8 cellular contexts compared by ENCODE assay signal in the genomic region with DNA sequence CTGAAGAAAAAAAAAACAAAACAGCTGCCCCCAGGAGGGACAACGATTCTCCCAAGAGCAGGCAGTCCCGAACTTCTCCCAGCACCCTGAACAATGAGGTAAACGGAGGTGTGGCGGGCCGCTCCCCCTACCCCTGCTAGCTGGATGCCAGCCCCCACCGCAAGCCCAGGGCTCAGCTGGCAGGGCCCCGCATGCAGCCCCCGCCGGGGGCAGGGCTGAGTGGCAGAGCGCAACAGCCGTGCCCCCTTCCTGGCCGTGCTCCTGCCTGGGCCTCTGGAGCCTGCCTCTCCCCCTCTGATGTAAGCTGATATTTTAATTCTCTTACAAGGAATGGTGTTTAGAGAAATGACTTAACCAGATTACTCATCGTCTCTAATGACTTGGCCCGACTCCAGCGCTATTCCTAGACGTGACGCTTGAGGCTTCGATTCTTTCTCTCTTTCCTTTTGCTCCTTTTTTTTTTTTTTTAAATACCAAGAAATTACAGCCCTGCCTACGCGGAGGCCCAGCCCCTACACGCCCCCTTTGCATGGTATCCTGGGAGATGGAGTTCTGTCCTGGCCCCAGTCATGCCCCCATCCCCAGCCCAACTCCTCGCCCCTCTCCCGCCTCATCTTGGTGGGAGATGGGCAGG. TPM values are rescaled to one million over a fixed set of nuclear protein-coding genes. Genes with fewer than 3 reads are reported as not detected.
DNase-seq lines count a peak whose midpoint lies in the region; ATAC-seq, FAIRE-seq and TF ChIP-seq lines count a peak whose summit lies in the region.

No MANE protein-coding gene starts in this region.

- peak; percentile 90 for DNase-seq in DMS79 (lab: John Stamatoyannopoulos, UW)
- peak; percentile 63 for DNase-seq in NCI-H345 (lab: John Stamatoyannopoulos, UW)
- DNase-seq in activated CD4-positive, alpha-beta T cell treated with anti-CD3 and anti-CD28 coated beads for 36 hours = peak; percentile 96
- DNase-seq in cerebellum (ENCODE audit: low spot score) = peak; percentile 46
- DNase-seq in kidney = peak; percentile 96
- DNase-seq in stimulated activated CD4-positive, alpha-beta T cell treated with anti-CD3 and anti-CD28 coated beads, Interleukin-12 subunit alpha, Interleukin-12 subunit beta, amount 100 ng/mL, for 48 hours (ENCODE audit: low read depth in 2 of 3, low spot score in 1 of 3) = peak; percentile 74 to 87 (median 86)
- DNase-seq in NAMALWA (ENCODE audit: low spot score) = no peak

- H3K9me3 ChIP-seq in kidney (ENCODE audit: control insufficient read depth in 1 of 2, low read length in 2 of 2) = no peaks in the 10 kb centered on the region

- peaks cover 15 to 16% of the 10 kb centered on the region in 2 donors for H3K4me1 ChIP-seq in kidney (ENCODE audit: control insufficient read depth in 1 of 2, insufficient read depth in 1 of 2, low read depth in 1 of 2, low read length in 2 of 2)

- POLR2A ChIA-PET in activated CD4-positive, alpha-beta T cell treated with anti-CD3 and anti-CD28 coated beads for 36 hours (lab: Charles Lee) = interaction anchor here (0.6 to 1.0 kb wide), 5 partner anchors 22 to 324 kb away, joined by 3 to 6 read pairs (median 3); partner anchors contain the start of genes ITPRIPL1, KANSL3 and STARD7

- H3K4me3 ChIP-seq in kidney (ENCODE audit: low read length in 2 of 2) = peak overlapping the region; percentile 30 to 50

- CTCF ChIA-PET in activated CD4-positive, alpha-beta T cell treated with anti-CD3 and anti-CD28 coated beads for 36 hours (lab: Charles Lee) = interaction anchor here (0.9 to 2.3 kb wide), 8 partner anchors 9 to 51 kb away, joined by 3 to 8 read pairs (median 4); no protein-coding TSS in a partner anchor

- no peaks in the 10 kb centered on the region for H3K27me3 Mint-ChIP-seq in activated CD4-positive, alpha-beta T cell treated with anti-CD3 and anti-CD28 coated beads for 36 hours

- no peaks in the 10 kb centered on the region for H3K9me3 Mint-ChIP-seq in activated CD4-positive, alpha-beta T cell treated with anti-CD3 and anti-CD28 coated beads for 36 hours (ENCODE audit: low read depth)

- peaks cover under 1% of the 10 kb centered on the region for H3K36me3 Mint-ChIP-seq in activated CD4-positive, alpha-beta T cell treated with anti-CD3 and anti-CD28 coated beads for 36 hours (ENCODE audit: low read depth)

- peak; percentile 95 for FAIRE-seq in kidney (lab: Jason Lieb, UNC)

- peak overlapping the region; percentile 84 to 90 for H3K27ac ChIP-seq in kidney (ENCODE audit: low read depth in 2 of 2, low read length in 2 of 2)

- peak; percentile 32 for ATAC-seq in HG02885 (IDR thresholded peaks at IDR 0.05; ENCODE audit: poor library complexity, unreplicated experiment)
- ATAC-seq in activated CD4-positive, alpha-beta T cell treated with anti-CD3 and anti-CD28 coated beads for 36 hours = peak; percentile 43

- TF ChIP-seq CTCF in kidney (IDR thresholded peaks at IDR 0.05; ENCODE audit: borderline replicate concordance, extremely low read depth, insufficient read depth) = no peak

- no peaks in the 10 kb centered on the region for H3K36me3 ChIP-seq in kidney (ENCODE audit: control insufficient read depth in 1 of 2, insufficient read depth in 2 of 2, low read length in 2 of 2)

- H3K4me1 Mint-ChIP-seq in activated CD4-positive, alpha-beta T cell treated with anti-CD3 and anti-CD28 coated beads for 36 hours = peaks cover 78% of the 10 kb centered on the region

- H3K4me3 Mint-ChIP-seq in activated CD4-positive, alpha-beta T cell treated with anti-CD3 and anti-CD28 coated beads for 36 hours = peak overlapping the region; percentile 52

- intact Hi-C loops in activated CD4-positive, alpha-beta T cell treated with anti-CD3 and anti-CD28 coated beads for 36 hours (cut with DNase I, micrococcal nuclease) = loop anchor here (1.0 to 10.0 kb wide), 5 partner anchors 46 to 1933 kb away; partner anchors contain the start of genes KANSL3 (in 2 of the 2) and LMAN2L (in 1 of the 2)
- intact Hi-C loops in kidney (cut with DNase I) = no loop called here

- peak overlapping the region; percentile 45 to 80 for H3K9ac ChIP-seq in kidney (ENCODE audit: low read length in 2 of 2)

- peak overlapping the region; percentile 98 for H3K27ac Mint-ChIP-seq in activated CD4-positive, alpha-beta T cell treated with anti-CD3 and anti-CD28 coated beads for 36 hours

RNA-seq across cellular contexts. Expression of gene ARID5A, which starts 4.6 kb away (rescaled TPM):
- total RNA-seq in activated CD4-positive, alpha-beta T cell treated with anti-CD3 and anti-CD28 coated beads for 36 hours = 100 to 1,000 TPM; 179 to 191 TPM
- total RNA-seq in cerebellum (2.6 TPM), kidney (26.3 TPM)
- polyA plus RNA-seq in kidney (ENCODE audit: insufficient read depth, low read depth, low replicate concordance) = 8.6 TPM

RNA-seq across cellular contexts. Expression of gene NEURL3, which starts 26.8 kb away (rescaled TPM):
- under 1 TPM; 0.33 to 0.41 TPM for total RNA-seq in activated CD4-positive, alpha-beta T cell treated with anti-CD3 and anti-CD28 coated beads for 36 hours
- total RNA-seq in cerebellum (not detected), kidney (3.2 TPM)
- polyA plus RNA-seq in kidney (ENCODE audit: insufficient read depth, low read depth, low replicate concordance) = 11.1 TPM
